Comparison of ENCODE assay signal across 1 cellular context in genomic region chr2:176173679-176174381, GRCh38.
TF ChIP-seq lines count a peak whose summit lies in the region.

No MANE protein-coding gene starts in this region.

TF ChIP-seq in GM23338, 12 proteins besides CTCF, POLR2A, EP300 and RAD21:
- TF ChIP-seq ZNF462 (CRISPR knock-in tag; IDR thresholded peaks at IDR 0.05) = no peak
- peak; percentile 16 for TF ChIP-seq EZH2 (IDR thresholded peaks at IDR 0.05; ENCODE audit: low read depth, unreplicated experiment)
- no peak for TF ChIP-seq REST (IDR thresholded peaks at IDR 0.05; ENCODE audit: unreplicated experiment)
